In the genomic region with DNA sequence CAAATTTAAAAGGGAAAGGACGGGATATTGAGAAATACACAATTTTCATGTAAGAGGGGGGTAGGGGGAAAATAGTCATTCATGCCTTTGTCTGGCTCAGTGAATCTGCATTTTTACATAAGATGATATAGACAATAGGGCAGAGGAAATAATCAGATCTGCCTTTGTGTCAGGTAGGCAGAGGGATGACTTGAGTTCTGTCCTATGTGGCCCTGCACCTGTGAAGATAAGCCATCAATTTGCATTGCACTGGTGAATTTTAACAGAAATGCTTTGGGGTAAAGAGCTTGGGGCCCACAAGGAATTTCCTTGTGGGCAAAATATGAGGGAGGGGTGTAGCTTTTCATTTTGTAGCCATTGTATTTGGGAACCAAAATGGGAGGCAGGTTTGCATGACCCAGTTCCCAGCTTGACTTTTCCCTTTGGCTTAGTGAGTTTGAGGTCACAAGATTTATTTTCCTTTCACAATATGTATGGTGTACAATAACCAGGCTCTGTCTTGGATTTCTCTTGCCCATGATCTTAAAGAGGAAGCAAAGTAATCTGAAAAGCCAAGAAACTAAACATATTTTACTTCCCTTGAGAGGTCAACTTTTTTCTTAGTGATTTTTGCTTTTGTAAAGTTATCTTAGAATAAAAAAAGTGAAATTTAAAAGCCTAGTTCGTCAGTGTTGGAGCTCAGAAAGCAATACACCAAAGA, we compare ENCODE assay signal across 17 cellular contexts.
DNase-seq lines count a peak whose midpoint lies in the region; ATAC-seq and TF ChIP-seq lines count a peak whose summit lies in the region.
"Had no signal": no experiment of that assay in that cellular context is flagged by ENCODE, and none has a peak within 500 bp of the region (broad histone marks: within the 10 kb centered on the region; RNA-seq: fewer than 3 reads in every experiment).

No MANE protein-coding gene starts in this region.

- no peak for TF ChIP-seq CTCF in WTC11 (IDR thresholded peaks at IDR 0.05)
- TF ChIP-seq CTCF in neutrophil (IDR thresholded peaks at IDR 0.05), result no peak

- DNase-seq in activated naive CD4-positive, alpha-beta T cell treated with anti-CD3 and anti-CD28 coated beads for 36 hours, result no peak
- DNase-seq in Karpas-422 (peak; percentile 76), WTC11 (ENCODE audit: low spot score) (no peak), NCI-H1930 (lab: John Stamatoyannopoulos, UW) (no peak)
- no peak for DNase-seq in activated naive CD4-positive, alpha-beta T cell (lab: John Stamatoyannopoulos, UW)
- no peak for DNase-seq in activated T-cell treated with anti-CD3 and anti-CD28 coated beads, Interleukin-2, amount 50 U/mL, for 24 hours
- DNase-seq: DMS79 treated with DMSO at 0.1 percent for 48 hours; NCI-H1048; NCI-H146; NCI-H2227 treated with DMSO at 0.1 percent for 48 hours; NCI-H69; NK-92 treated with Interleukin-12 subunit alpha and Interleukin-12 subunit beta, amount 100 ng/mL, for 24 hours; SW 1271 had no signal

- H3K27ac Mint-ChIP-seq in activated naive CD4-positive, alpha-beta T cell treated with anti-CD3 and anti-CD28 coated beads, Interleukin-2, amount 50 U/mL, for 24 hours, result peak overlapping the region; percentile 30
- no peak overlapping the region for H3K27ac Mint-ChIP-seq in activated naive CD4-positive, alpha-beta T cell treated with anti-CD3 and anti-CD28 coated beads for 36 hours
- peak overlapping the region; percentile 86 for H3K27ac Mint-ChIP-seq in WTC11
- H3K27ac Mint-ChIP-seq in activated T-cell treated with anti-CD3 and anti-CD28 coated beads, Interleukin-2, amount 50 U/mL, for 24 hours, result no peak overlapping the region

- no peaks in the 10 kb centered on the region for H3K79me2 ChIP-seq in Karpas-422 (ENCODE audit: low read length)

- H3K9me3 ChIP-seq in Karpas-422 (ENCODE audit: low read length), result no peaks in the 10 kb centered on the region
- H3K9me3 ChIP-seq in neutrophil, result no peaks in the 10 kb centered on the region
- H3K9me3 ChIP-seq: HAP-1 had no signal

- H3K27ac ChIP-seq in Karpas-422 (ENCODE audit: low read length) (peak overlapping the region; percentile 100), neutrophil (peak overlapping the region; percentile 78)
- H3K27ac ChIP-seq: C4-2B had no signal

- H3K9me3 Mint-ChIP-seq in activated naive CD4-positive, alpha-beta T cell treated with anti-CD3 and anti-CD28 coated beads, Interleukin-2, amount 50 U/mL, for 24 hours, result no peaks in the 10 kb centered on the region
- peaks cover 1% of the 10 kb centered on the region for H3K9me3 Mint-ChIP-seq in activated naive CD4-positive, alpha-beta T cell treated with anti-CD3 and anti-CD28 coated beads for 36 hours
- peaks cover 13% of the 10 kb centered on the region for H3K9me3 Mint-ChIP-seq in WTC11
- H3K9me3 Mint-ChIP-seq in activated T-cell treated with anti-CD3 and anti-CD28 coated beads, Interleukin-2, amount 50 U/mL, for 24 hours, result peaks cover 2% of the 10 kb centered on the region

- intact Hi-C loops in activated naive CD4-positive, alpha-beta T cell treated with anti-CD3 and anti-CD28 coated beads for 36 hours (cut with micrococcal nuclease), result no loop called here

- peaks cover 80% of the 10 kb centered on the region for H3K4me1 Mint-ChIP-seq in activated naive CD4-positive, alpha-beta T cell treated with anti-CD3 and anti-CD28 coated beads, Interleukin-2, amount 50 U/mL, for 24 hours
- peaks cover 73% of the 10 kb centered on the region for H3K4me1 Mint-ChIP-seq in activated naive CD4-positive, alpha-beta T cell treated with anti-CD3 and anti-CD28 coated beads for 36 hours (ENCODE audit: low read depth)
- H3K4me1 Mint-ChIP-seq in WTC11, result peaks cover 68% of the 10 kb centered on the region
- H3K4me1 Mint-ChIP-seq in activated T-cell treated with anti-CD3 and anti-CD28 coated beads, Interleukin-2, amount 50 U/mL, for 24 hours (ENCODE audit: low read depth), result peaks cover 66% of the 10 kb centered on the region

- H3K4me3 ChIP-seq in Karpas-422 (ENCODE audit: low read length) (peak overlapping the region; percentile 61), neutrophil (ENCODE audit: low read depth in 1 of 2, low read length in 1 of 2) (no peak overlapping the region)
- H3K4me3 ChIP-seq: HAP-1 had no signal

- H3K36me3 Mint-ChIP-seq in activated naive CD4-positive, alpha-beta T cell treated with anti-CD3 and anti-CD28 coated beads, Interleukin-2, amount 50 U/mL, for 24 hours, result no peaks in the 10 kb centered on the region
- no peaks in the 10 kb centered on the region for H3K36me3 Mint-ChIP-seq in activated naive CD4-positive, alpha-beta T cell treated with anti-CD3 and anti-CD28 coated beads for 36 hours (ENCODE audit: low read depth)
- no peaks in the 10 kb centered on the region for H3K36me3 Mint-ChIP-seq in WTC11
- H3K36me3 Mint-ChIP-seq in activated T-cell treated with anti-CD3 and anti-CD28 coated beads, Interleukin-2, amount 50 U/mL, for 24 hours (ENCODE audit: low read depth), result no peaks in the 10 kb centered on the region

- H4K20me1 ChIP-seq in Karpas-422 (ENCODE audit: insufficient read depth, low read depth, low read length), result no peaks in the 10 kb centered on the region

- H3K4me2 ChIP-seq in Karpas-422 (ENCODE audit: low read depth, low read length, poor library complexity, severe bottlenecking), result peak overlapping the region; percentile 74

- no peaks in the 10 kb centered on the region for H3K27me3 ChIP-seq in Karpas-422 (ENCODE audit: low read length)
- no peaks in the 10 kb centered on the region for H3K27me3 ChIP-seq in neutrophil

- H3K4me3 Mint-ChIP-seq in activated naive CD4-positive, alpha-beta T cell treated with anti-CD3 and anti-CD28 coated beads, Interleukin-2, amount 50 U/mL, for 24 hours, result no peak overlapping the region
- no peak overlapping the region for H3K4me3 Mint-ChIP-seq in activated naive CD4-positive, alpha-beta T cell treated with anti-CD3 and anti-CD28 coated beads for 36 hours
- no peak overlapping the region; the same call in 1 of the 2 replicates for H3K4me3 Mint-ChIP-seq in WTC11
- H3K4me3 Mint-ChIP-seq in activated T-cell treated with anti-CD3 and anti-CD28 coated beads, Interleukin-2, amount 50 U/mL, for 24 hours, result no peak overlapping the region

- no peak for ATAC-seq in WTC11

- CTCF ChIA-PET in activated naive CD4-positive, alpha-beta T cell treated with anti-CD3 and anti-CD28 coated beads for 36 hours (lab: Charles Lee), result interaction anchor here (0.6 kb wide), 1 partner anchor 232 kb away, joined by 3 read pairs; no protein-coding TSS in a partner anchor
- CTCF ChIA-PET in WTC11 (lab: Charles Lee), result no interaction called here

- H2AFZ ChIP-seq in Karpas-422 (ENCODE audit: low read length), result no peak overlapping the region

- H3K4me1 ChIP-seq in Karpas-422 (ENCODE audit: low read length), result peaks cover 96% of the 10 kb centered on the region
- peaks cover 33 to 41% of the 10 kb centered on the region in 2 experiments for H3K4me1 ChIP-seq in neutrophil (ENCODE audit: control insufficient read depth in 1 of 2, insufficient read depth in 1 of 2, low read depth in 1 of 2, low read length in 1 of 2)
- H3K4me1 ChIP-seq: HAP-1 had no signal

- no peaks in the 10 kb centered on the region for H3K36me3 ChIP-seq in Karpas-422 (ENCODE audit: insufficient read depth, low read length)
- no peaks in the 10 kb centered on the region for H3K36me3 ChIP-seq in neutrophil
- H3K36me3 ChIP-seq: HAP-1 had no signal

- H3K27me3 Mint-ChIP-seq in activated naive CD4-positive, alpha-beta T cell treated with anti-CD3 and anti-CD28 coated beads, Interleukin-2, amount 50 U/mL, for 24 hours, result no peaks in the 10 kb centered on the region
- H3K27me3 Mint-ChIP-seq in activated naive CD4-positive, alpha-beta T cell treated with anti-CD3 and anti-CD28 coated beads for 36 hours (ENCODE audit: low read depth), result no peaks in the 10 kb centered on the region
- no peaks in the 10 kb centered on the region for H3K27me3 Mint-ChIP-seq in WTC11 (ENCODE audit: low read depth)
- H3K27me3 Mint-ChIP-seq in activated T-cell treated with anti-CD3 and anti-CD28 coated beads, Interleukin-2, amount 50 U/mL, for 24 hours, result no peaks in the 10 kb centered on the region

- H3K9me2 ChIP-seq in Karpas-422 (replicated peaks; ENCODE audit: insufficient read depth, low read length), result no peaks in the 10 kb centered on the region

- peak overlapping the region; percentile 85 for H3K9ac ChIP-seq in Karpas-422 (ENCODE audit: low read length)

- POLR2A ChIA-PET in WTC11 (lab: Charles Lee), result no interaction called here

TF ChIP-seq in WTC11, 78 proteins besides CTCF, POLR2A, EP300 and RAD21:
- TF ChIP-seq TEAD4 (CRISPR knock-in tag; IDR thresholded peaks at IDR 0.05) (no peak), IRF1 (CRISPR knock-in tag; IDR thresholded peaks at IDR 0.05) (no peak), GABPB1 (CRISPR knock-in tag; IDR thresholded peaks at IDR 0.05) (no peak), E2F4 (CRISPR knock-in tag; IDR thresholded peaks at IDR 0.05; ENCODE audit: borderline replicate concordance, low read depth) (no peak), PRRX2 (CRISPR knock-in tag; IDR thresholded peaks at IDR 0.05) (no peak), RORB (CRISPR knock-in tag; IDR thresholded peaks at IDR 0.05) (no peak)
TF ChIP-seq in WTC11: peak in this region for 0.

Comparison
In these comparisons a context has a peak if more than half of its experiments do, and no peak if none do; other contexts are left out.
1. H3K27ac Mint-ChIP-seq: peak in activated naive CD4-positive, alpha-beta T cell treated with anti-CD3 and anti-CD28 coated beads, Interleukin-2, amount 50 U/mL, for 24 hours (single experiment) and WTC11 (single experiment); none in activated naive CD4-positive, alpha-beta T cell treated with anti-CD3 and anti-CD28 coated beads for 36 hours (single experiment) and activated T-cell treated with anti-CD3 and anti-CD28 coated beads, Interleukin-2, amount 50 U/mL, for 24 hours (single experiment).